ENCODE assay signal across 1 cellular context in the genomic region with DNA sequence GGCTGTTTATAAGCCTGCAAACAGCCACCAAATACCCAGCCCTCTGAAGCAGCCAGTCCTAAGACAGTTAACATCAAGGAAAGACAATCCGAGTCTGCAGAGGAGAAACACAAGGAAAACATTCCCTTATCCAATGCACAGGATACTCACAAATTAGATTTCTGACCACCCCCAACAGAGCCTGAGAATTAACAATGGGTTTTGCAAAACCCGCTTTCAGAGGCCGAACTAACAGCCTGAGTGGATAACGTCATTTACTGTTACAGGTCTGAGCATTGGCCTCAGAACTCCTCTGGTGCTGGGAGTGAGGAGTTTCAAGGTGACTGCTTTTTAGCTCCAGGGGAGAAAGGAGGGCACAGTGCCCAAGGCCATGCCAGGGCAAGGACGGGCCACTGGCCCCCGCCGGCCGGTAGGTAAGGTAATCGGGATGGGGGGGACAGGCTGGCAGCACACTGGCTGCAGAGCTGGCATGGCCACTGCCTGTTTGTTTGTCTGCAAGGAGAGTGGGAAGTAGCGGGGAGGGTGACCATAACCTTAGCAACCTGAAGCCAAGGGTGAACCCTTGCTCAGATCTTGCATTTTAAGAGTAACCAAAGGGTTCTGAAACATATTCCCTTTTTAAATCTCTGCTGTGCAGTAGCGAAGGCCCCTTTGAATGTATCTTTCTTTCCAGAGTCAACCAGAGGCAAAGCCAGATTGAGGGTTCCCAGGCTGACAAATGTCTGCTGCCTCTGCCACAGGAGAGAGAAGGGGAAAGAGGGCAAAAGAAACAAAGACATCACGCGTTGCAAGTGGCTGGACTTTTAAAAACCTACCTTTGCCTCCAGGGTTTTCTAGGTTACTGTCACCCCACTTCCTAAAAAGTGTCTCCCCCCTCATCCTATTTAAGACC.
TF ChIP-seq lines count a peak whose summit lies in the region.

No MANE protein-coding gene starts in this region.

TF ChIP-seq in GM12878, 131 proteins besides CTCF, POLR2A, EP300 and RAD21 (continued from another document):
- TF ChIP-seq BACH1 (IDR thresholded peaks at IDR 0.05; ENCODE audit: borderline replicate concordance) (no peak), ZSCAN29 (IDR thresholded peaks at IDR 0.05) (no peak), KLF5 (IDR thresholded peaks at IDR 0.05; ENCODE audit: partially characterized antibody) (no peak)
